25 cellular contexts compared by ENCODE assay signal in genomic region chr3:94001191-94001590, GRCh38. TPM values are rescaled to one million over a fixed set of nuclear protein-coding genes. Genes with fewer than 3 reads are reported as not detected.
DNase-seq lines count a peak whose midpoint lies in the region; ATAC-seq and TF ChIP-seq lines count a peak whose summit lies in the region.
"Had no signal": no experiment of that assay in that cellular context is flagged by ENCODE, and none has a peak within 500 bp of the region (broad histone marks: within the 10 kb centered on the region; RNA-seq: fewer than 3 reads in every experiment).

No MANE protein-coding gene starts in this region.

- DNase-seq in Right ventricle myocardium superior (no peak), left cardiac atrium (no peak), OCI-M1 (lab: John Stamatoyannopoulos, UW) (peak; percentile 41), fibroblast of the aortic adventitia (ENCODE audit: low read depth) (peak; percentile 41), testis (no peak), esophagus squamous epithelium (lab: John Stamatoyannopoulos, UW) (no peak)
- DNase-seq: C1 segment of cervical spinal cord; CD4-positive, alpha-beta memory T cell; COR-L47; DMS53; GM23248; H7; IMR-90; KG1; NCI-H1092 treated with DMSO at 0.1 percent for 48 hours; NCI-H146; NCI-H2029; NCI-H446 treated with DMSO at 0.1 percent for 48 hours; NCI-H526; SJCRH30 had no signal

- H3K27me3 ChIP-seq in testis (no peaks in the 10 kb centered on the region), esophagus squamous epithelium (no peaks in the 10 kb centered on the region)
- H3K27me3 ChIP-seq: SJCRH30 had no signal

- no peak for TF ChIP-seq POLR2A in testis (IDR thresholded peaks at IDR 0.05)
- TF ChIP-seq POLR2A in esophagus squamous epithelium (IDR thresholded peaks at IDR 0.05) = no peak

- H3K36me3 ChIP-seq in testis (ENCODE audit: low read depth, missing control alignments) (no peaks in the 10 kb centered on the region), esophagus squamous epithelium (peaks cover 0 to 5% (median 0%) of the 10 kb centered on the region in 3 donors)

- H3K9me3 ChIP-seq in testis = no peaks in the 10 kb centered on the region
- no peaks in the 10 kb centered on the region for H3K9me3 ChIP-seq in esophagus squamous epithelium
- H3K9me3 ChIP-seq: A549, SJCRH30 had no signal

- WGBS in testis, 2 donors = 43 to 59% methylated on average over 1 of the region's 1 CpG
- 47 to 67% methylated on average over 1 of the region's 1 CpG for WGBS in esophagus squamous epithelium, 2 donors

- H3K4me3 ChIP-seq in fibroblast of the aortic adventitia (ENCODE audit: low read depth, low read length) = no peak overlapping the region
- H3K4me3 ChIP-seq in testis = no peak overlapping the region
- H3K4me3 ChIP-seq in esophagus squamous epithelium = no peak overlapping the region
- H3K4me3 ChIP-seq: A549, GM23248, SJCRH30 had no signal

- H3K27ac ChIP-seq in testis (peak overlapping the region; percentile 38 to 55), esophagus squamous epithelium (no peak overlapping the region)
- H3K27ac ChIP-seq: A549, GM23248, SJCRH30 had no signal

- intact Hi-C loops in Right ventricle myocardium superior (cut with DNase I) = loop anchor here (5.0 kb wide), 1 partner anchor 61 kb away; the partner anchor contains the start of genes DHFR2 and NSUN3
- intact Hi-C loops in left cardiac atrium (cut with DNase I) = loop anchor here in 1 of 2 donors (10.0 kb wide), 1 partner anchor 64 kb away; the partner anchor contains the start of genes DHFR2 and NSUN3
- intact Hi-C loops in testis (cut with DNase I; ENCODE audit: low total_unique reads) = loop anchor here (5.0 kb wide), 1 partner anchor 66 kb away; no protein-coding TSS in a partner anchor
- intact Hi-C loops in esophagus squamous epithelium (cut with DNase I) = loop anchor here (10.0 kb wide), 1 partner anchor 64 kb away; the partner anchor contains the start of genes DHFR2 and NSUN3

- no peak for TF ChIP-seq CTCF in fibroblast of the aortic adventitia (IDR thresholded peaks at IDR 0.05; ENCODE audit: insufficient read depth, low read length)
- no peak for TF ChIP-seq CTCF in testis (IDR thresholded peaks at IDR 0.05)
- TF ChIP-seq CTCF in esophagus squamous epithelium (IDR thresholded peaks at IDR 0.05) = no peak

- H3K4me1 ChIP-seq in testis (peaks cover 7% of the 10 kb centered on the region), esophagus squamous epithelium (peaks cover 0 to 17% (median 0%) of the 10 kb centered on the region in 3 donors)
- H3K4me1 ChIP-seq: A549, SJCRH30 had no signal

- peak; percentile 22 for ATAC-seq in Right ventricle myocardium superior (ENCODE audit: poor library complexity)
- ATAC-seq in left cardiac atrium = no peak
- no peak for ATAC-seq in HG02763 (IDR thresholded peaks at IDR 0.05; ENCODE audit: unreplicated experiment)
- ATAC-seq in HG03571 (IDR thresholded peaks at IDR 0.05; ENCODE audit: unreplicated experiment) = no peak

RNA-seq across cellular contexts. Expression of gene ARL13B, which starts 21.2 kb away (rescaled TPM):
- total RNA-seq in Right ventricle myocardium superior = 3.0 TPM
- total RNA-seq in left cardiac atrium = 1 to 10 TPM; 6.7 to 8.6 TPM
- total RNA-seq in fibroblast of the aortic adventitia (ENCODE audit: low replicate concordance) = 14.6 and 16.4 TPM in 2 replicates
- total RNA-seq in testis = 10 to 100 TPM; 14.9 to 15.4 TPM
- 6.2 TPM for polyA plus RNA-seq in testis (ENCODE audit: insufficient read depth, low read depth, low replicate concordance)
- total RNA-seq in esophagus squamous epithelium = 1 to 10 TPM; 4.2 to 9.0 (median 6.4) TPM

RNA-seq across cellular contexts. Expression of gene STX19, which starts 27.2 kb away (rescaled TPM):
- total RNA-seq in Right ventricle myocardium superior (not detected), left cardiac atrium (not detected), fibroblast of the aortic adventitia (ENCODE audit: low replicate concordance) (not detected in 2 replicates), testis (not detected), esophagus squamous epithelium (1 to 10 TPM; 3.8 to 8.0 (median 6.6) TPM)
- 0.29 TPM for polyA plus RNA-seq in testis (ENCODE audit: insufficient read depth, low read depth, low replicate concordance)
- total RNA-seq: Daoy, G401, GM23248, H7, IMR-90, SJCRH30 had no signal
- polyA plus RNA-seq: GM23248, IMR-90 had no signal

RNA-seq across cellular contexts. Expression of gene PROS1, which starts 27.5 kb away (rescaled TPM):
- total RNA-seq in Right ventricle myocardium superior = 19.8 TPM
- total RNA-seq in left cardiac atrium = 10 to 100 TPM; 41.1 to 56.0 TPM
- 57.1 and 109 TPM in 2 replicates for total RNA-seq in fibroblast of the aortic adventitia (ENCODE audit: low replicate concordance)
- 10 to 100 TPM; 14.3 to 28.4 TPM for total RNA-seq in testis
- 17.0 TPM for polyA plus RNA-seq in testis (ENCODE audit: insufficient read depth, low read depth, low replicate concordance)
- total RNA-seq in esophagus squamous epithelium = 10 to 100 TPM in 3 of 4 donors, 1 to 10 TPM in 1; 5.7 to 30.7 (median 19.1) TPM
- total RNA-seq: CD4-positive, alpha-beta memory T cell had no signal
- polyA plus RNA-seq: CD4-positive, alpha-beta memory T cell had no signal

Comparison
In these comparisons a context has a peak if more than half of its experiments do, and no peak if none do; other contexts are left out.
1. DNase-seq: peak in OCI-M1 (single experiment) and fibroblast of the aortic adventitia (single experiment); none in Right ventricle myocardium superior (single experiment), left cardiac atrium (single experiment), testis (single experiment) and esophagus squamous epithelium (single experiment).
2. H3K27ac ChIP-seq: peak in testis (2 of 2); none in esophagus squamous epithelium (0 of 4).